In genomic region chr3:59001675-59002074, GRCh38 we compare ENCODE assay signal across 14 cellular contexts. TPM values are rescaled to one million over a fixed set of nuclear protein-coding genes. Genes with fewer than 3 reads are reported as not detected.
"Had no signal": no experiment of that assay in that cellular context is flagged by ENCODE, and none has a peak within 500 bp of the region (broad histone marks: within the 10 kb centered on the region; RNA-seq: fewer than 3 reads in every experiment).

No MANE protein-coding gene starts in this region.

- H3K36me3 Mint-ChIP-seq: activated CD8-positive, alpha-beta memory T cell treated with anti-CD3 and anti-CD28 coated beads, Interleukin-2, amount 10 ng/mL, durations not matched to agents 7 days and 5 days; activated naive CD8-positive, alpha-beta T cell treated with anti-CD3 and anti-CD28 coated beads, Interleukin-2, amount 10 ng/mL, durations not matched to agents 7 days and 5 days had no signal

- H3K4me3 Mint-ChIP-seq: activated CD8-positive, alpha-beta memory T cell treated with anti-CD3 and anti-CD28 coated beads, Interleukin-2, amount 10 ng/mL, durations not matched to agents 7 days and 5 days; activated naive CD8-positive, alpha-beta T cell treated with anti-CD3 and anti-CD28 coated beads, Interleukin-2, amount 10 ng/mL, durations not matched to agents 7 days and 5 days; activated T-cell treated with anti-CD3 and anti-CD28 coated beads, Interleukin-2, amount 50 U/mL, for 4 hours; stimulated activated naive CD8-positive, alpha-beta T cell treated with anti-CD3 and anti-CD28 coated beads, Interleukin-15, Interleukin-2, amounts not matched to agents 100 ng/mL and 50 ng/mL, for 24 hours had no signal

- ATAC-seq: activated CD8-positive, alpha-beta memory T cell treated with anti-CD3 and anti-CD28 coated beads, Interleukin-2, amount 10 ng/mL, durations not matched to agents 7 days and 5 days; activated T-cell treated with anti-CD3 and anti-CD28 coated beads, Interleukin-2, amount 50 U/mL, for 4 hours; upper lobe of right lung had no signal

- H3K27me3 ChIP-seq: esophagus muscularis mucosa, upper lobe of right lung had no signal

- H3K27ac ChIP-seq: esophagus muscularis mucosa, parathyroid adenoma, upper lobe of right lung had no signal

- H3K4me1 Mint-ChIP-seq: activated naive CD8-positive, alpha-beta T cell treated with anti-CD3 and anti-CD28 coated beads, Interleukin-2, amount 10 ng/mL, durations not matched to agents 7 days and 5 days had no signal

- H3K9me3 Mint-ChIP-seq: activated T-cell treated with anti-CD3 and anti-CD28 coated beads, Interleukin-2, amount 50 U/mL, for 4 hours; stimulated activated naive CD8-positive, alpha-beta T cell treated with anti-CD3 and anti-CD28 coated beads, Interleukin-15, Interleukin-2, amounts not matched to agents 100 ng/mL and 50 ng/mL, for 24 hours had no signal

- H3K9me3 ChIP-seq: esophagus muscularis mucosa, upper lobe of right lung had no signal

- DNase-seq: activated CD4-positive, alpha-beta T cell treated with anti-CD3 and anti-CD28 coated beads for 1 hour; activated CD4-positive, alpha-beta T cell treated with anti-CD3 and anti-CD28 coated beads, Interleukin-2, amount 50 U/mL, for 48 hours; activated CD8-positive, alpha-beta memory T cell treated with anti-CD3 and anti-CD28 coated beads, Interleukin-2, amount 10 ng/mL, durations not matched to agents 7 days and 5 days; activated effector memory CD4-positive, alpha-beta T cell treated with anti-CD3 and anti-CD28 coated beads, Interleukin-2, amount 50 U/mL, for 16 hours; activated naive CD8-positive, alpha-beta T cell treated with anti-CD3 and anti-CD28 coated beads, Interleukin-2, amount 10 ng/mL, durations not matched to agents 7 days and 5 days; activated T-cell treated with anti-CD3 and anti-CD28 coated beads, Interleukin-2, amount 50 U/mL, for 4 hours; anterior cingulate cortex; cerebellar nuclear complex; stimulated activated CD4-positive, alpha-beta T cell treated with anti-CD3 and anti-CD28 coated beads, Interleukin-4, amount 100 ng/mL, for 1 hour; stimulated activated CD8-positive, alpha-beta memory T cell treated with anti-CD3 and anti-CD28 coated beads, Interleukin-4, amount 100 ng/mL, for 48 hours; upper lobe of right lung had no signal

- H3K27ac Mint-ChIP-seq: activated CD8-positive, alpha-beta memory T cell treated with anti-CD3 and anti-CD28 coated beads, Interleukin-2, amount 10 ng/mL, durations not matched to agents 7 days and 5 days; activated naive CD8-positive, alpha-beta T cell treated with anti-CD3 and anti-CD28 coated beads, Interleukin-2, amount 10 ng/mL, durations not matched to agents 7 days and 5 days; stimulated activated naive CD8-positive, alpha-beta T cell treated with anti-CD3 and anti-CD28 coated beads, Interleukin-15, Interleukin-2, amounts not matched to agents 100 ng/mL and 50 ng/mL, for 24 hours had no signal

RNA-seq across cellular contexts. Expression of gene CFAP20DC, which starts 48.1 kb away (rescaled TPM):
- total RNA-seq: upper lobe of right lung had no signal
